12 cellular contexts compared by ENCODE assay signal in genomic region chr1:39392851-39393573, GRCh38.
A peak's percentile ranks its signal among the peaks of the same experiment; 100 is the strongest.
DNase-seq lines count a peak whose midpoint lies in the region; ATAC-seq and TF ChIP-seq lines count a peak whose summit lies in the region.
"Had no signal": no experiment of that assay in that cellular context is flagged by ENCODE, and none has a peak within 500 bp of the region (broad histone marks: within the 10 kb centered on the region; RNA-seq: fewer than 3 reads in every experiment).

No MANE protein-coding gene starts in this region.

- peaks cover 58 to 82% (median 65%) of the 10 kb centered on the region in 10 experiments for H3K4me1 ChIP-seq in BLaER1 treated with 17β-estradiol and CSF1 and Interleukin-3, amounts not matched to agents 10 nM and 100 nM
- H3K4me1 ChIP-seq in fibroblast of lung (ENCODE audit: control insufficient read depth, extremely low read depth, insufficient read depth, low read length), result peaks cover 45% of the 10 kb centered on the region
- H3K4me1 ChIP-seq in psoas muscle, result peaks cover 55% of the 10 kb centered on the region

- TF ChIP-seq CTCF in fibroblast of lung (conservative IDR thresholded peaks at IDR 0.05 in 1 of 2, IDR thresholded peaks at IDR 0.05 in 1 of 2; ENCODE audit: low read depth in 1 of 2, low read length in 2 of 2) (no peak), psoas muscle (IDR thresholded peaks at IDR 0.05) (no peak)

- H3K27ac ChIP-seq in BLaER1 treated with 17β-estradiol and CSF1 and Interleukin-3, amounts not matched to agents 10 nM and 100 nM, result peak overlapping the region; percentile 23 to 95 (median 62); a peak in 17 of 22 replicates
- H3K27ac ChIP-seq in fibroblast of lung (ENCODE audit: insufficient read depth, low read length), result peak overlapping the region; percentile 58
- H3K27ac ChIP-seq in psoas muscle, result peak overlapping the region; percentile 77
- H3K27ac ChIP-seq: BLaER1 had no signal

- H3K27ac Mint-ChIP-seq in T-helper 17 cell, result peak overlapping the region; percentile 91

- 50 to 66% (median 55%) methylated on average over 4 of the region's 4 CpGs for WGBS in psoas muscle, 3 donors

- peaks cover 32 to 72% (median 47%) of the 10 kb centered on the region in 11 experiments for H3K36me3 ChIP-seq in BLaER1 treated with 17β-estradiol and CSF1 and Interleukin-3, amounts not matched to agents 10 nM and 100 nM
- peaks cover 3% of the 10 kb centered on the region for H3K36me3 ChIP-seq in fibroblast of lung (ENCODE audit: control insufficient read depth, insufficient read depth, low read length)
- peaks cover 6 to 26% of the 10 kb centered on the region in 2 donors for H3K36me3 ChIP-seq in psoas muscle (ENCODE audit: insufficient read depth in 1 of 2, low read depth in 1 of 2)

- peaks cover 0 to 35% (median 0%) of the 10 kb centered on the region in 11 experiments; a peak in 5 of 22 replicates for H4K20me1 ChIP-seq in BLaER1 treated with 17β-estradiol and CSF1 and Interleukin-3, amounts not matched to agents 10 nM and 100 nM
- no peaks in the 10 kb centered on the region for H4K20me1 ChIP-seq in fibroblast of lung (ENCODE audit: control insufficient read depth, extremely low read depth, insufficient read depth, low read length)

- H3K36me3 Mint-ChIP-seq in T-helper 17 cell (ENCODE audit: low read depth), result no peaks in the 10 kb centered on the region

- H3K9ac ChIP-seq in BLaER1 treated with 17β-estradiol and CSF1 and Interleukin-3, amounts not matched to agents 10 nM and 100 nM, result peak overlapping the region in 3 of 11 experiments; percentile 3 to 51 (median 39); a peak in 3 of 22 replicates
- no peak overlapping the region for H3K9ac ChIP-seq in fibroblast of lung (ENCODE audit: insufficient read depth, low read length)
- H3K9ac ChIP-seq: BLaER1 had no signal

- no peaks in the 10 kb centered on the region for H3K27me3 Mint-ChIP-seq in T-helper 17 cell

- H3K79me2 ChIP-seq in fibroblast of lung (ENCODE audit: control insufficient read depth, insufficient read depth, low read length), result peaks cover 74% of the 10 kb centered on the region

- H3K9me3 ChIP-seq in BLaER1 treated with 17β-estradiol and CSF1 and Interleukin-3, amounts not matched to agents 10 nM and 100 nM (replicated peaks in 1 of 11), result no peaks in the 10 kb centered on the region
- H3K9me3 ChIP-seq in T-helper 17 cell (ENCODE audit: control insufficient read depth, low read length, poor library complexity, severe bottlenecking) (no peaks in the 10 kb centered on the region), fibroblast of lung (ENCODE audit: control insufficient read depth, insufficient read depth, low read depth, low read length) (no peaks in the 10 kb centered on the region), psoas muscle (no peaks in the 10 kb centered on the region)
- H3K9me3 ChIP-seq: BLaER1 had no signal

- H3K4me2 ChIP-seq in BLaER1 treated with 17β-estradiol and CSF1 and Interleukin-3, amounts not matched to agents 10 nM and 100 nM, result peak overlapping the region in 9 of 11 experiments; percentile 13 to 91 (median 77); a peak in 14 of 22 replicates
- H3K4me2 ChIP-seq in fibroblast of lung (ENCODE audit: extremely low read depth, insufficient read depth, low read length), result peak overlapping the region; percentile 68
- H3K4me2 ChIP-seq: BLaER1 had no signal

- no peak overlapping the region for H3K4me3 Mint-ChIP-seq in T-helper 17 cell

- DNase-seq in T-helper 17 cell (no peak), fibroblast of lung (ENCODE audit: low read depth in 2 of 2) (no peak), psoas muscle (no peak), ureter (ENCODE audit: low spot score) (no peak), dedifferentiated amniotic fluid mesenchymal stem cell (ENCODE audit: extremely low spot score) (no peak)
- DNase-seq in activated CD4-positive, CD25-positive, alpha-beta regulatory T cell treated with anti-CD3 and anti-CD28 coated beads, Interleukin-2, amount 50 U/mL, for 72 hours, result no peak
- DNase-seq: effector CD8-positive, alpha-beta T cell; NCI-H69; stimulated activated naive CD4-positive, alpha-beta T cell had no signal

- intact Hi-C loops in psoas muscle (cut with DNase I), result no loop called here

- no peaks in the 10 kb centered on the region for H3K27me3 ChIP-seq in BLaER1 treated with 17β-estradiol and CSF1 and Interleukin-3, amounts not matched to agents 10 nM and 100 nM
- H3K27me3 ChIP-seq in fibroblast of lung (ENCODE audit: control insufficient read depth, insufficient read depth, low read length) (no peaks in the 10 kb centered on the region), psoas muscle (ENCODE audit: insufficient read depth in 3 of 3, low read length in 2 of 3) (no peaks in the 10 kb centered on the region)
- H3K27me3 ChIP-seq: BLaER1 had no signal

- H3K4me3 ChIP-seq in BLaER1 treated with 17β-estradiol and CSF1 and Interleukin-3, amounts not matched to agents 10 nM and 100 nM, result no peak overlapping the region
- H3K4me3 ChIP-seq in fibroblast of lung (replicated peaks in 1 of 4; ENCODE audit: control extremely low read depth in 1 of 4, insufficient read depth in 1 of 4, low read depth in 3 of 4, low read length in 4 of 4) (no peak overlapping the region), psoas muscle (no peak overlapping the region)
- H3K4me3 ChIP-seq: BLaER1 had no signal

- no peak overlapping the region for H2AFZ ChIP-seq in fibroblast of lung (ENCODE audit: low read length)

- H3K4me1 Mint-ChIP-seq in T-helper 17 cell, result peaks cover 50% of the 10 kb centered on the region

- ATAC-seq in T-helper 17 cell (no peak), psoas muscle (no peak)
- ATAC-seq in activated CD4-positive, CD25-positive, alpha-beta regulatory T cell treated with anti-CD3 and anti-CD28 coated beads, Interleukin-2, amount 50 U/mL, for 24 hours, result no peak
